In the genomic region with DNA sequence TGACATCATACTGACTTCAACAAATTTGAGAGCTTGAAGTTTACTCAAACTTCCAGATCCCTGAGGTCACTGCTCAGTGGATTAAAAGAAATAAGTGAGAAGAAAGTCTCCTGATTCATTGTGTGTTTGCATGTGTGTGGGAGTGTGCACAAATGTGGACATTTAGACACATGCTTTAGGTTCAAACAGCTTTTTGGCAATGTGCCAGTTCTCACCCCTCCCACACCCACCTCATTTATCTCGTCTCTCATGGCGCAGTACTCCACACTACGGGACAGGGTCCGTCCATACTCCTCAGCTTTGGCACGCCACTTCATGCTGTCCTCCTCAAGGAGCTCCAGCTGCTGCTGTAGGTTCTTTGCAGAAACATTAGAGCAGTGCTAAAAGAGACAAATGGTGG, we compare ENCODE assay signal across 1 cellular context.
TF ChIP-seq lines count a peak whose summit lies in the region.

No MANE protein-coding gene starts in this region.

TF ChIP-seq in HepG2, 621 proteins besides CTCF, POLR2A, EP300 and RAD21:
- TF ChIP-seq RFXANK (CRISPR knock-in tag; IDR thresholded peaks at IDR 0.05) (no peak), LCORL (IDR thresholded peaks at IDR 0.05) (peak; percentile 99), LCORL (CRISPR knock-in tag; IDR thresholded peaks at IDR 0.05) (no peak)
- TF ChIP-seq, protein P1, sequence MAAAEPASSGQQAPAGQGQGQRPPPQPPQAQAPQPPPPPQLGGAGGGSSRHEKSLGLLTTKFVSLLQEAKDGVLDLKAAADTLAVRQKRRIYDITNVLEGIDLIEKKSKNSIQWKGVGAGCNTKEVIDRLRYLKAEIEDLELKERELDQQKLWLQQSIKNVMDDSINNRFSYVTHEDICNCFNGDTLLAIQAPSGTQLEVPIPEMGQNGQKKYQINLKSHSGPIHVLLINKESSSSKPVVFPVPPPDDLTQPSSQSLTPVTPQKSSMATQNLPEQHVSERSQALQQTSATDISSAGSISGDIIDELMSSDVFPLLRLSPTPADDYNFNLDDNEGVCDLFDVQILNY (CRISPR knock-in tag; conservative IDR thresholded peaks at IDR 0.05), result no peak
- TF ChIP-seq, protein P2, sequence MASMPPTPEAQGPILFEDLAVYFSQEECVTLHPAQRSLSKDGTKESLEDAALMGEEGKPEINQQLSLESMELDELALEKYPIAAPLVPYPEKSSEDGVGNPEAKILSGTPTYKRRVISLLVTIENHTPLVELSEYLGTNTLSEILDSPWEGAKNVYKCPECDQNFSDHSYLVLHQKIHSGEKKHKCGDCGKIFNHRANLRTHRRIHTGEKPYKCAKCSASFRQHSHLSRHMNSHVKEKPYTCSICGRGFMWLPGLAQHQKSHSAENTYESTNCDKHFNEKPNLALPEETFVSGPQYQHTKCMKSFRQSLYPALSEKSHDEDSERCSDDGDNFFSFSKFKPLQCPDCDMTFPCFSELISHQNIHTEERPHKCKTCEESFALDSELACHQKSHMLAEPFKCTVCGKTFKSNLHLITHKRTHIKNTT (CRISPR knock-in tag; IDR thresholded peaks at IDR 0.05), result no peak
